15 cellular contexts compared by ENCODE assay signal in genomic region chr12:89962648-89963047, GRCh38.
DNase-seq lines count a peak whose midpoint lies in the region; ATAC-seq, FAIRE-seq and TF ChIP-seq lines count a peak whose summit lies in the region.
"Had no signal": no experiment of that assay in that cellular context is flagged by ENCODE, and none has a peak within 500 bp of the region (broad histone marks: within the 10 kb centered on the region; RNA-seq: fewer than 3 reads in every experiment).

No MANE protein-coding gene starts in this region.

- DNase-seq in DMS53 treated with DMSO at 0.1 percent for 48 hours (lab: John Stamatoyannopoulos, UW; ENCODE audit: unreplicated experiment) (peak; percentile 36), neural progenitor cell (ENCODE audit: low spot score) (no peak), GM13977 (ENCODE audit: low spot score) (no peak), NCI-H146 treated with DMSO at 0.1 percent for 48 hours (lab: John Stamatoyannopoulos, UW; ENCODE audit: unreplicated experiment) (no peak), T-helper 1 cell (no peak)
- DNase-seq: activated CD4-positive, alpha-beta T cell treated with anti-CD3 and anti-CD28 coated beads for 48 hours; activated naive CD4-positive, alpha-beta T cell treated with Interleukin-2 at 50 U/mL for 16 hours; GDM1; NCI-H1694 treated with DMSO at 0.1 percent for 48 hours; Right ventricle myocardium superior; stimulated activated CD4-positive, alpha-beta T cell treated with anti-CD3 and anti-CD28 coated beads, Interleukin-2, amount 100 ng/mL, for 24 hours had no signal

- peaks cover 5% of the 10 kb centered on the region for H3K9me3 Mint-ChIP-seq in neural progenitor cell

- no peak overlapping the region for H3K9ac ChIP-seq in neural progenitor cell

- H3K4me3 Mint-ChIP-seq in neural progenitor cell, result no peak overlapping the region

- H3K27me3 ChIP-seq in neural progenitor cell, result peaks cover 16% of the 10 kb centered on the region

- H4K20me1 ChIP-seq in neural progenitor cell (ENCODE audit: low read depth), result no peaks in the 10 kb centered on the region

- no peak for ATAC-seq in GM21737 (IDR thresholded peaks at IDR 0.05; ENCODE audit: unreplicated experiment)

- H3K4me3 ChIP-seq in neural progenitor cell, result no peak overlapping the region

- peak; percentile 60 for TF ChIP-seq CTCF in LNCAP (IDR thresholded peaks at IDR 0.05)
- TF ChIP-seq CTCF in neural progenitor cell (IDR thresholded peaks at IDR 0.05), result peak; percentile 22
- no peak for TF ChIP-seq CTCF in GM13977 (IDR thresholded peaks at IDR 0.05; ENCODE audit: extremely low read depth, insufficient read depth, missing control alignments)

- H3K27me3 Mint-ChIP-seq in neural progenitor cell (ENCODE audit: insufficient read depth, low read depth), result no peaks in the 10 kb centered on the region

- H3K4me1 ChIP-seq in neural progenitor cell, result peaks cover 5% of the 10 kb centered on the region

- peak; percentile 83 for FAIRE-seq in colon (lab: Jason Lieb, UNC)

- no peak overlapping the region for H3K27ac ChIP-seq in neural progenitor cell
- H3K27ac ChIP-seq: HL-60 had no signal

- H3K27ac Mint-ChIP-seq in neural progenitor cell, result no peak overlapping the region

- H3K4me1 Mint-ChIP-seq in neural progenitor cell, result peaks cover 12% of the 10 kb centered on the region

- no peaks in the 10 kb centered on the region for H3K36me3 ChIP-seq in neural progenitor cell

- no peaks in the 10 kb centered on the region for H3K79me2 ChIP-seq in neural progenitor cell (ENCODE audit: low read depth)

- H3K4me2 ChIP-seq in neural progenitor cell, result no peak overlapping the region

- H3K36me3 Mint-ChIP-seq in neural progenitor cell, result no peaks in the 10 kb centered on the region

- no peak overlapping the region for H2AFZ ChIP-seq in neural progenitor cell (replicated peaks)

- no peaks in the 10 kb centered on the region for H3K9me3 ChIP-seq in neural progenitor cell (ENCODE audit: low read depth)

- H3F3A ChIP-seq in neural progenitor cell (ENCODE audit: low read depth), result no peaks in the 10 kb centered on the region

- in situ Hi-C loops in GM13977 (cut with MboI; ENCODE audit: low pct_unique_long_range_greater_than_20kb, low sequenced_read_pairs, unreplicated experiment), result no loop called here
